ENCODE assay signal across 7 cellular contexts in genomic region chr3:109731639-109732473, GRCh38.
DNase-seq lines count a peak whose midpoint lies in the region; ATAC-seq, FAIRE-seq and TF ChIP-seq lines count a peak whose summit lies in the region.

No MANE protein-coding gene starts in this region.

- RAD21 ChIA-PET in GM12878 (lab: Charles Lee; ENCODE audit: unreplicated experiment): no interaction called here

- TF ChIP-seq CTCF in GM12872 (IDR thresholded peaks at IDR 0.05; ENCODE audit: insufficient read depth, low read depth, low read length) (peak; percentile 69), GM12878 (IDR thresholded peaks at IDR 0.05 in 2 of 3, conservative IDR thresholded peaks at IDR 0.05 in 1 of 3; ENCODE audit: control insufficient read depth in 2 of 3, extremely low read depth in 1 of 3, insufficient read depth in 1 of 3, low read depth in 3 of 3, low read length in 3 of 3) (peak; percentile 73 to 79 (median 74))

- no peak overlapping the region for H2AFZ ChIP-seq in GM12878 (ENCODE audit: control insufficient read depth, low read depth, low read length)

- H3K9me3 ChIP-seq in GM12878 (replicated peaks; ENCODE audit: control insufficient read depth, insufficient read depth, low read length): no peaks in the 10 kb centered on the region

- no peaks in the 10 kb centered on the region for H3K27me3 ChIP-seq in GM12878 (replicated peaks in 1 of 2; ENCODE audit: control insufficient read depth in 2 of 2, insufficient read depth in 2 of 2, low read length in 1 of 2)

- in situ Hi-C loops in GM12878 (cut with MboI): loop anchor here (10.0 kb wide), 2 partner anchors 583 to 1803 kb away; no protein-coding TSS in a partner anchor

- BruUV-seq in GM12878 (replicated peaks; lab: Mats Ljungman, UMichigan): no TSS peak

- H3K79me2 ChIP-seq in GM12878 (ENCODE audit: control insufficient read depth, insufficient read depth, low read length): no peaks in the 10 kb centered on the region

- H3K4me3 ChIP-seq in GM12878: no peak overlapping the region

- intact Hi-C loops in GM12878 (cut with micrococcal nuclease; ENCODE audit: unreplicated experiment): loop anchor here (1.0 kb wide), 2 partner anchors 582 to 1807 kb away; no protein-coding TSS in a partner anchor

- FAIRE-seq in GM12878 (lab: Jason Lieb, UNC): peak; percentile 35

- no peaks in the 10 kb centered on the region for H3K4me1 ChIP-seq in GM12878 (ENCODE audit: control insufficient read depth, insufficient read depth, low read length)

- no peak overlapping the region for H3K9ac ChIP-seq in GM12878 (ENCODE audit: control insufficient read depth, insufficient read depth, low read length)

- DNase-seq in Kasumi-1 (lab: John Stamatoyannopoulos, UW) (peak; percentile 65 to 69), SW480 (ENCODE audit: low spot score) (peak; percentile 36), GM12878 (ENCODE audit: low read depth, low spot score) (no peak), inferior parietal cortex (ENCODE audit: extremely low spot score) (peak; percentile 75)
- DNase-seq in stimulated activated CD4-positive, alpha-beta T cell treated with anti-CD3 and anti-CD28 coated beads, Interleukin-1b, Interleukin-23, amount 100 ng/mL, for 48 hours: peak; percentile 39

- no peaks in the 10 kb centered on the region for H4K20me1 ChIP-seq in GM12878 (ENCODE audit: control insufficient read depth, insufficient read depth)

- POLR2A ChIA-PET in GM12878 (lab: Charles Lee): no interaction called here

- CTCF ChIA-PET in GM12878 (lab: Yijun Ruan, JAX): no interaction called here

- no peak for TF ChIP-seq EP300 in GM12878 (IDR thresholded peaks at IDR 0.05; ENCODE audit: borderline replicate concordance in 1 of 2, control insufficient read depth in 1 of 2, low read depth in 2 of 2, low read length in 2 of 2)

- no peak overlapping the region for H3K4me2 ChIP-seq in GM12878 (ENCODE audit: control insufficient read depth, insufficient read depth)

- SMC1A ChIA-PET in GM12878 (lab: Charles Lee; ENCODE audit: uncharacterized antibody, unreplicated experiment): no interaction called here

- no peak for TF ChIP-seq POLR2A in GM12878 (IDR thresholded peaks at IDR 0.05; ENCODE audit: low read depth, low read length)

- 35% methylated on average over 6 of the region's 6 CpGs for WGBS in GM12878 (ENCODE audit: insufficient coverage, insufficient replicate concordance, low lambda C conversion rate, missing lambda C conversion rate)

- H3K36me3 ChIP-seq in GM12878 (ENCODE audit: control insufficient read depth in 2 of 2, insufficient read depth in 2 of 2, low read length in 1 of 2): no peaks in the 10 kb centered on the region

- TF ChIP-seq RAD21 in GM12878 (IDR thresholded peaks at IDR 0.05; ENCODE audit: insufficient read depth, low read depth, low read length): peak; percentile 72

- no peak overlapping the region for H3K27ac ChIP-seq in GM12878 (ENCODE audit: control insufficient read depth, insufficient read depth)

- ATAC-seq in GM21825 (IDR thresholded peaks at IDR 0.05; ENCODE audit: unreplicated experiment): peak; percentile 81
- ATAC-seq in GM12878: peak; percentile 91

TF ChIP-seq in GM12878, 131 proteins besides CTCF, POLR2A, EP300 and RAD21:
- TF ChIP-seq MYB (IDR thresholded peaks at IDR 0.05; ENCODE audit: borderline replicate concordance, low read depth, low read length) (no peak), SMC3 (IDR thresholded peaks at IDR 0.05; ENCODE audit: borderline replicate concordance, low read length) (peak; percentile 64; the same call in 1 of the 2 replicates)
